Comparison of ENCODE assay signal across 27 cellular contexts in genomic region chr1:155304558-155305063, GRCh38. TPM values are rescaled to one million over a fixed set of nuclear protein-coding genes. Genes with fewer than 3 reads are reported as not detected.
A peak's percentile ranks its signal among the peaks of the same experiment; 100 is the strongest.
DNase-seq lines count a peak whose midpoint lies in the region; ATAC-seq, FAIRE-seq and TF ChIP-seq lines count a peak whose summit lies in the region.
"Had no signal": no experiment of that assay in that cellular context is flagged by ENCODE, and none has a peak within 500 bp of the region (broad histone marks: within the 10 kb centered on the region; RNA-seq: fewer than 3 reads in every experiment).

No MANE protein-coding gene starts in this region.

- H4K20me1 ChIP-seq in GM12878 (ENCODE audit: control insufficient read depth, insufficient read depth), result no peaks in the 10 kb centered on the region

- H3K27me3 ChIP-seq in GM12878 (replicated peaks in 1 of 2; ENCODE audit: control insufficient read depth in 2 of 2, insufficient read depth in 2 of 2, low read length in 1 of 2), result no peaks in the 10 kb centered on the region
- H3K27me3 ChIP-seq in liver (ENCODE audit: control insufficient read depth in 4 of 4, insufficient read depth in 4 of 4, low read length in 3 of 4), result no peaks in the 10 kb centered on the region
- no peaks in the 10 kb centered on the region for H3K27me3 ChIP-seq in transverse colon
- H3K27me3 ChIP-seq: BE2C, gastrocnemius medialis had no signal

- no peak overlapping the region for H3K9ac ChIP-seq in GM12878 (ENCODE audit: control insufficient read depth, insufficient read depth, low read length)
- peak overlapping the region; percentile 21 to 47 for H3K9ac ChIP-seq in liver (ENCODE audit: low read depth in 1 of 2, low read length in 2 of 2)
- H3K9ac ChIP-seq: KMS-11 had no signal

- POLR2A ChIA-PET in GM12878 (lab: Charles Lee), result interaction anchor here (0.6 to 4.4 kb wide), 11 partner anchors 8 to 501 kb away, joined by 3 to 41 read pairs (median 4); partner anchors contain the start of gene CLK2

- peaks cover 10% of the 10 kb centered on the region for H3K79me2 ChIP-seq in GM12878 (ENCODE audit: control insufficient read depth, insufficient read depth, low read length)

- TF ChIP-seq RAD21 in GM12878 (IDR thresholded peaks at IDR 0.05; ENCODE audit: insufficient read depth, low read depth, low read length) (no peak), liver (IDR thresholded peaks at IDR 0.05) (no peak)

- 77% methylated on average over 11 of the region's 11 CpGs for WGBS in GM12878 (ENCODE audit: insufficient coverage, insufficient replicate concordance, low lambda C conversion rate, missing lambda C conversion rate)
- 34% methylated on average over 11 of the region's 11 CpGs for WGBS in liver
- WGBS in transverse colon (ENCODE audit: low coverage in 1 of 2), 2 donors, result 31 to 54% methylated on average over 5 to 11 of the region's 11 CpGs

- H3K27ac ChIP-seq in GM12878 (ENCODE audit: control insufficient read depth, insufficient read depth) (no peak overlapping the region), liver (ENCODE audit: low read depth in 1 of 2, low read length in 2 of 2) (peak overlapping the region; percentile 87 to 93), transverse colon (peak overlapping the region in 3 of 4 donors; percentile 20 to 56 (median 30))
- H3K27ac ChIP-seq: gastrocnemius medialis, KMS-11, psoas muscle had no signal

- ATAC-seq in GM12878, result no peak
- ATAC-seq in GM21367 (IDR thresholded peaks at IDR 0.05; ENCODE audit: unreplicated experiment), result no peak
- ATAC-seq: activated T-cell treated with anti-CD3 and anti-CD28 coated beads, Interleukin-2, amount 50 U/mL, for 72 hours; esophagus mucosa; gastrocnemius medialis; naive thymus-derived CD8-positive, alpha-beta T cell; psoas muscle; stimulated activated naive CD8-positive, alpha-beta T cell treated with anti-CD3 and anti-CD28 coated beads, Interleukin-15, Interleukin-2, amounts not matched to agents 100 U/mL and 50 U/mL, for 24 hours had no signal

- no TSS peak for BruUV-seq in GM12878 (replicated peaks; lab: Mats Ljungman, UMichigan)

- no peak for TF ChIP-seq CTCF in GM12878 (IDR thresholded peaks at IDR 0.05 in 2 of 3, conservative IDR thresholded peaks at IDR 0.05 in 1 of 3; ENCODE audit: control insufficient read depth in 2 of 3, extremely low read depth in 1 of 3, insufficient read depth in 1 of 3, low read depth in 3 of 3, low read length in 3 of 3)
- no peak for TF ChIP-seq CTCF in liver (IDR thresholded peaks at IDR 0.05; ENCODE audit: low read depth, low read length, missing input control)
- TF ChIP-seq CTCF in transverse colon (IDR thresholded peaks at IDR 0.05), result no peak
- TF ChIP-seq CTCF in D721Med (IDR thresholded peaks at IDR 0.05; ENCODE audit: insufficient read depth, missing control alignments), result no peak

- H3K4me3 ChIP-seq in GM12878 (no peak overlapping the region), liver (ENCODE audit: low read depth in 1 of 3, low read length in 3 of 3) (peak overlapping the region; percentile 10 to 64 (median 55)), transverse colon (peak overlapping the region in 1 of 4 donors; percentile 7)
- H3K4me3 ChIP-seq: gastrocnemius medialis, psoas muscle, smooth muscle cell had no signal

- no peak for TF ChIP-seq POLR2A in GM12878 (IDR thresholded peaks at IDR 0.05; ENCODE audit: low read depth, low read length)
- TF ChIP-seq POLR2A in transverse colon (IDR thresholded peaks at IDR 0.05), result no peak

- H3K9me3 ChIP-seq in GM12878 (replicated peaks; ENCODE audit: control insufficient read depth, insufficient read depth, low read length) (no peaks in the 10 kb centered on the region), liver (ENCODE audit: control insufficient read depth in 4 of 4, low read length in 3 of 4) (no peaks in the 10 kb centered on the region), transverse colon (no peaks in the 10 kb centered on the region)
- H3K9me3 ChIP-seq: BE2C, gastrocnemius medialis, psoas muscle had no signal

- no peak overlapping the region for H2AFZ ChIP-seq in GM12878 (ENCODE audit: control insufficient read depth, low read depth, low read length)

- TF ChIP-seq EP300 in GM12878 (IDR thresholded peaks at IDR 0.05; ENCODE audit: borderline replicate concordance in 1 of 2, control insufficient read depth in 1 of 2, low read depth in 2 of 2, low read length in 2 of 2), result no peak
- TF ChIP-seq EP300 in transverse colon (IDR thresholded peaks at IDR 0.05; ENCODE audit: low read depth), result no peak

- CTCF ChIA-PET in GM12878 (lab: Yijun Ruan, JAX), result interaction anchor here (0.6 to 5.3 kb wide), 7 partner anchors 12 to 151 kb away, joined by 3 to 74 read pairs (median 4); partner anchors contain the start of genes HCN3 and RUSC1

- RAD21 ChIA-PET in GM12878 (lab: Charles Lee; ENCODE audit: unreplicated experiment), result interaction anchor here (1.1 to 4.8 kb wide), 5 partner anchors 18 to 80 kb away, joined by 3 to 44 read pairs (median 4); partner anchors contain the start of gene CLK2

- intact Hi-C loops in GM12878 (cut with micrococcal nuclease; ENCODE audit: unreplicated experiment) (no loop called here), transverse colon (cut with DNase I; ENCODE audit: low total_unique reads) (no loop called here)

- SMC1A ChIA-PET in GM12878 (lab: Charles Lee; ENCODE audit: uncharacterized antibody, unreplicated experiment), result interaction anchor here (0.6 to 5.8 kb wide), 4 partner anchors 14 to 63 kb away, joined by 3 to 44 read pairs (median 4); partner anchors contain the start of gene CLK2

- DNase-seq in GM19238 (ENCODE audit: insufficient read length, low spot score) (peak; percentile 60), GM12878 (ENCODE audit: low read depth, low spot score) (no peak), transverse colon (no peak), D721Med (ENCODE audit: insufficient read length, low spot score) (no peak), AG08395 (ENCODE audit: low spot score) (no peak)
- DNase-seq: activated CD4-positive, alpha-beta T cell treated with anti-CD3 and anti-CD28 coated beads for 1 hour; activated T-cell treated with anti-CD3 and anti-CD28 coated beads, Interleukin-2, amount 50 U/mL, for 72 hours; aorta; BE2C; COR-L47; gastrocnemius medialis; naive thymus-derived CD8-positive, alpha-beta T cell; NCI-H1092; NCI-H2029; NCI-H510A; psoas muscle; stimulated activated CD4-positive, alpha-beta T cell treated with anti-CD3 and anti-CD28 coated beads, Interleukin-2, amount 100 ng/mL, for 48 hours; stimulated activated naive CD8-positive, alpha-beta T cell treated with anti-CD3 and anti-CD28 coated beads, Interleukin-15, Interleukin-2, amounts not matched to agents 100 U/mL and 50 U/mL, for 24 hours; trophoblast cell had no signal

- FAIRE-seq in GM12878 (lab: Jason Lieb, UNC), result no peak
- no peak for FAIRE-seq in D721Med (lab: Jason Lieb, UNC)
- FAIRE-seq: keratinocyte had no signal

- H3K36me3 ChIP-seq in GM12878 (ENCODE audit: control insufficient read depth in 2 of 2, insufficient read depth in 2 of 2, low read length in 1 of 2) (no peaks in the 10 kb centered on the region), liver (ENCODE audit: control insufficient read depth in 4 of 4, insufficient read depth in 3 of 4, low read depth in 1 of 4, low read length in 3 of 4) (no peaks in the 10 kb centered on the region), transverse colon (no peaks in the 10 kb centered on the region)
- H3K36me3 ChIP-seq: BE2C, gastrocnemius medialis had no signal

- H3K4me2 ChIP-seq in GM12878 (ENCODE audit: control insufficient read depth, insufficient read depth), result no peak overlapping the region
- H3K4me2 ChIP-seq: KMS-11, smooth muscle cell had no signal

- in situ Hi-C loops in GM12878 (cut with MboI) (no loop called here), transverse colon (cut with MboI; ENCODE audit: low pct_ligation_motif_present in 1 of 4, low pct_unique_long_range_greater_than_20kb in 1 of 4, low sequenced_read_pairs in 3 of 4) (no loop called here)

- H3K4me1 ChIP-seq in GM12878 (ENCODE audit: control insufficient read depth, insufficient read depth, low read length) (peaks cover 3% of the 10 kb centered on the region; the same call in 1 of the 2 replicates), liver (ENCODE audit: control insufficient read depth in 4 of 4, insufficient read depth in 4 of 4, low read length in 3 of 4) (peaks cover 10 to 46% (median 25%) of the 10 kb centered on the region in 4 donors), transverse colon (peaks cover 5 to 27% (median 12%) of the 10 kb centered on the region in 4 donors)

RNA-seq across cellular contexts. Expression of gene PKLR, which starts 3.4 kb away (rescaled TPM):
- not detected in 2 replicates for total RNA-seq in GM12878 (2013; cell fraction: nucleolus; rRNA removed)
- total RNA-seq in GM12878 (2014; rRNA removed) (not detected in 2 replicates), GM12878 (2014; rRNA removed; fragmentation: Illumina TruSeq; extraction: Trizol) (not detected in 2 replicates), GM12878 (2021) (0.08 and 0.13 TPM in 2 replicates), liver (10 to 100 TPM; 39.2 to 56.1 TPM), transverse colon (1 to 10 TPM in 1 of 4 donors, under 1 TPM in 2, not detected in 1; 0.40 to 5.6 (median 0.64) TPM)
- polyA plus RNA-seq in GM12878 (2011; ENCODE audit: low read depth), result not detected
- polyA plus RNA-seq in GM12878 (2011; rRNA removed) (not detected in 2 replicates), GM12878 (2014; fragmentation: Illumina TruSeq; extraction: Trizol) (0.04 and 0.08 TPM in 2 replicates), GM12878 (2014; fragmentation: Nextera tagmentation; extraction: Ambion mirVana) (under 1 TPM in 1 of 2 experiments, not detected in 1; 0.15 TPM), GM12878 (2014; rRNA removed) (not detected in 2 replicates), GM12878 (2016; fragmentation: Nextera tagmentation; extraction: Ambion mirVana) (not detected), liver (10 to 100 TPM; 10.4 to 41.9 TPM)
- 0.02 TPM in 1 of 2 replicates, not detected in the other for polyA plus RNA-seq in GM12878 (2011; cell fraction: cytosol; rRNA removed)
- 0.04 and 0.13 TPM in 2 replicates for polyA plus RNA-seq in GM12878 (2011; cell fraction: nucleus; rRNA removed)
- 0.03 TPM in 1 of 2 replicates, not detected in the other for polyA plus RNA-seq in GM12878 (2012)
- not detected in 2 replicates for polyA minus RNA-seq in GM12878 (2011; rRNA and poly(A)+ RNA removed)
- not detected in 2 replicates for polyA minus RNA-seq in GM12878 (2011; cell fraction: cytosol; rRNA and poly(A)+ RNA removed)
- polyA minus RNA-seq in GM12878 (2011; cell fraction: nucleus; rRNA and poly(A)+ RNA removed), result not detected in 2 replicates
- total RNA-seq: activated CD8-positive, alpha-beta memory T cell treated with anti-CD3 and anti-CD28 coated beads for 36 hours; activated T-cell treated with anti-CD3 and anti-CD28 coated beads, Interleukin-2, amount 50 U/mL, for 72 hours; aorta; gastrocnemius medialis; H4; naive thymus-derived CD8-positive, alpha-beta T cell; psoas muscle; smooth muscle cell had no signal
- polyA plus RNA-seq: naive thymus-derived CD8-positive, alpha-beta T cell; smooth muscle cell had no signal

RNA-seq across cellular contexts. Expression of gene FDPS, which starts 4.1 kb away (rescaled TPM):
- total RNA-seq in GM12878 (2013; cell fraction: nucleolus; rRNA removed), result 189 TPM in 2 replicates
- total RNA-seq in GM12878 (2014; rRNA removed) (432 and 495 TPM in 2 replicates), GM12878 (2014; rRNA removed; fragmentation: Illumina TruSeq; extraction: Trizol) (446 and 482 TPM in 2 replicates), GM12878 (2021) (507 and 547 TPM in 2 replicates), liver (100 to 1,000 TPM; 288 to 370 TPM), transverse colon (100 to 1,000 TPM in 2 of 4 donors, 10 to 100 TPM in 2; 73.7 to 158 (median 104) TPM)
- 263 TPM for polyA plus RNA-seq in GM12878 (2011; ENCODE audit: low read depth)
- polyA plus RNA-seq in GM12878 (2011; rRNA removed) (608 and 753 TPM in 2 replicates), GM12878 (2014; fragmentation: Illumina TruSeq; extraction: Trizol) (467 and 549 TPM in 2 replicates), GM12878 (2014; fragmentation: Nextera tagmentation; extraction: Ambion mirVana) (1,000 to 10,000 TPM; 1,058 to 1,156 TPM), GM12878 (2014; rRNA removed) (532 and 553 TPM in 2 replicates), GM12878 (2016; fragmentation: Nextera tagmentation; extraction: Ambion mirVana) (100 to 1,000 TPM; 405 to 437 TPM), liver (100 to 1,000 TPM; 176 to 211 TPM)
- 639 and 664 TPM in 2 replicates for polyA plus RNA-seq in GM12878 (2011; cell fraction: cytosol; rRNA removed)
- polyA plus RNA-seq in GM12878 (2011; cell fraction: nucleus; rRNA removed), result 648 and 692 TPM in 2 replicates
- 409 and 448 TPM in 2 replicates for polyA plus RNA-seq in GM12878 (2012)
- 290 and 378 TPM in 2 replicates for polyA minus RNA-seq in GM12878 (2011; rRNA and poly(A)+ RNA removed)
- polyA minus RNA-seq in GM12878 (2011; cell fraction: cytosol; rRNA and poly(A)+ RNA removed), result 141 and 143 TPM in 2 replicates
- 112 and 142 TPM in 2 replicates for polyA minus RNA-seq in GM12878 (2011; cell fraction: nucleus; rRNA and poly(A)+ RNA removed)

RNA-seq across cellular contexts. Expression of gene RUSC1, which starts 16.1 kb away (rescaled TPM):
- total RNA-seq in GM12878 (2013; cell fraction: nucleolus; rRNA removed), result 7.6 and 10.6 TPM in 2 replicates
- 10.6 and 11.1 TPM in 2 replicates for total RNA-seq in GM12878 (2014; rRNA removed)
- 4.7 and 5.1 TPM in 2 replicates for total RNA-seq in GM12878 (2014; rRNA removed; fragmentation: Illumina TruSeq; extraction: Trizol)
- 17.7 and 19.9 TPM in 2 replicates for total RNA-seq in GM12878 (2021)
- polyA plus RNA-seq in GM12878 (2011; ENCODE audit: low read depth), result 7.7 TPM
- polyA plus RNA-seq in GM12878 (2011; rRNA removed), result 9.2 and 13.9 TPM in 2 replicates
- 16.9 and 27.2 TPM in 2 replicates for polyA plus RNA-seq in GM12878 (2011; cell fraction: cytosol; rRNA removed)
- polyA plus RNA-seq in GM12878 (2011; cell fraction: nucleus; rRNA removed), result 52.8 and 62.4 TPM in 2 replicates
- polyA plus RNA-seq in GM12878 (2012), result 9.1 and 11.1 TPM in 2 replicates
- 7.6 and 10.0 TPM in 2 replicates for polyA plus RNA-seq in GM12878 (2014; fragmentation: Illumina TruSeq; extraction: Trizol)
- 1 to 10 TPM; 1.1 to 5.4 TPM for polyA plus RNA-seq in GM12878 (2014; fragmentation: Nextera tagmentation; extraction: Ambion mirVana)
- polyA plus RNA-seq in GM12878 (2014; rRNA removed), result 23.0 and 23.7 TPM in 2 replicates
- 10 to 100 TPM; 13.6 to 18.5 TPM for polyA plus RNA-seq in GM12878 (2016; fragmentation: Nextera tagmentation; extraction: Ambion mirVana)
- 6.7 and 11.6 TPM in 2 replicates for polyA minus RNA-seq in GM12878 (2011; rRNA and poly(A)+ RNA removed)
- polyA minus RNA-seq in GM12878 (2011; cell fraction: cytosol; rRNA and poly(A)+ RNA removed), result 5.8 and 6.3 TPM in 2 replicates
- polyA minus RNA-seq in GM12878 (2011; cell fraction: nucleus; rRNA and poly(A)+ RNA removed), result 10.4 and 19.3 TPM in 2 replicates
- 1 to 10 TPM; 3.9 to 6.7 TPM for total RNA-seq in liver
- polyA plus RNA-seq in liver, result 1 to 10 TPM; 4.9 to 6.6 TPM
- 100 to 1,000 TPM in 1 of 4 donors, 10 to 100 TPM in 3; 43.4 to 121 (median 65.5) TPM for total RNA-seq in transverse colon

RNA-seq across cellular contexts. Expression of gene HCN3, which starts 27.3 kb away (rescaled TPM):
- total RNA-seq in GM12878 (2013; cell fraction: nucleolus; rRNA removed), result 2.0 and 3.4 TPM in 2 replicates
- total RNA-seq in GM12878 (2014; rRNA removed) (1.6 and 2.5 TPM in 2 replicates), GM12878 (2014; rRNA removed; fragmentation: Illumina TruSeq; extraction: Trizol) (1.2 and 1.7 TPM in 2 replicates), GM12878 (2021) (2.5 and 2.8 TPM in 2 replicates), liver (1 to 10 TPM in 1 of 2 donors, under 1 TPM in 1; 0.84 to 1.5 TPM), transverse colon (10 to 100 TPM; 13.0 to 34.0 (median 22.2) TPM)
- polyA plus RNA-seq in GM12878 (2011; ENCODE audit: low read depth), result 1.1 TPM
- polyA plus RNA-seq in GM12878 (2011; rRNA removed) (1.6 and 2.5 TPM in 2 replicates), GM12878 (2014; fragmentation: Illumina TruSeq; extraction: Trizol) (1.9 and 3.1 TPM in 2 replicates), GM12878 (2014; fragmentation: Nextera tagmentation; extraction: Ambion mirVana) (under 1 TPM; 0.08 to 0.31 TPM), GM12878 (2014; rRNA removed) (3.7 and 4.1 TPM in 2 replicates), GM12878 (2016; fragmentation: Nextera tagmentation; extraction: Ambion mirVana) (1 to 10 TPM; 1.7 to 1.8 TPM), liver (1 to 10 TPM in 1 of 2 donors, under 1 TPM in 1; 0.33 to 1.0 TPM)
- polyA plus RNA-seq in GM12878 (2011; cell fraction: cytosol; rRNA removed), result 2.6 and 3.6 TPM in 2 replicates
- 26.8 and 30.1 TPM in 2 replicates for polyA plus RNA-seq in GM12878 (2011; cell fraction: nucleus; rRNA removed)
- polyA plus RNA-seq in GM12878 (2012), result 1.8 and 1.9 TPM in 2 replicates
- polyA minus RNA-seq in GM12878 (2011; rRNA and poly(A)+ RNA removed), result 1.4 and 1.6 TPM in 2 replicates
- 1.7 and 3.6 TPM in 2 replicates for polyA minus RNA-seq in GM12878 (2011; cell fraction: cytosol; rRNA and poly(A)+ RNA removed)
- polyA minus RNA-seq in GM12878 (2011; cell fraction: nucleus; rRNA and poly(A)+ RNA removed), result 2.3 and 5.5 TPM in 2 replicates

RNA-seq across cellular contexts. Expression of gene CLK2, which starts 31.3 kb away (rescaled TPM):
- 90.4 and 96.0 TPM in 2 replicates for total RNA-seq in GM12878 (2013; cell fraction: nucleolus; rRNA removed)
- total RNA-seq in GM12878 (2014; rRNA removed), result 42.3 and 45.9 TPM in 2 replicates
- 27.2 and 29.3 TPM in 2 replicates for total RNA-seq in GM12878 (2014; rRNA removed; fragmentation: Illumina TruSeq; extraction: Trizol)
- total RNA-seq in GM12878 (2021), result 62.3 and 63.1 TPM in 2 replicates
- 25.1 TPM for polyA plus RNA-seq in GM12878 (2011; ENCODE audit: low read depth)
- 50.2 and 76.9 TPM in 2 replicates for polyA plus RNA-seq in GM12878 (2011; rRNA removed)
- polyA plus RNA-seq in GM12878 (2011; cell fraction: cytosol; rRNA removed), result 55.4 and 60.6 TPM in 2 replicates
- polyA plus RNA-seq in GM12878 (2011; cell fraction: nucleus; rRNA removed), result 687 and 698 TPM in 2 replicates
- polyA plus RNA-seq in GM12878 (2012), result 38.5 and 52.1 TPM in 2 replicates
- 54.9 and 55.6 TPM in 2 replicates for polyA plus RNA-seq in GM12878 (2014; fragmentation: Illumina TruSeq; extraction: Trizol)
- 10 to 100 TPM; 11.1 to 17.8 TPM for polyA plus RNA-seq in GM12878 (2014; fragmentation: Nextera tagmentation; extraction: Ambion mirVana)
- 81.9 and 83.7 TPM in 2 replicates for polyA plus RNA-seq in GM12878 (2014; rRNA removed)
- polyA plus RNA-seq in GM12878 (2016; fragmentation: Nextera tagmentation; extraction: Ambion mirVana), result 10 to 100 TPM; 23.4 to 27.5 TPM
- 64.9 and 65.5 TPM in 2 replicates for polyA minus RNA-seq in GM12878 (2011; rRNA and poly(A)+ RNA removed)
- 14.3 and 18.9 TPM in 2 replicates for polyA minus RNA-seq in GM12878 (2011; cell fraction: cytosol; rRNA and poly(A)+ RNA removed)
- 76.3 and 124 TPM in 2 replicates for polyA minus RNA-seq in GM12878 (2011; cell fraction: nucleus; rRNA and poly(A)+ RNA removed)
- total RNA-seq in liver, result 10 to 100 TPM; 16.5 to 28.2 TPM
- 10 to 100 TPM in 1 of 2 donors, 1 to 10 TPM in 1; 8.3 to 13.2 TPM for polyA plus RNA-seq in liver
- total RNA-seq in transverse colon, result 10 to 100 TPM; 31.9 to 92.9 (median 51.5) TPM

Comparison
In these comparisons a context has a peak if more than half of its experiments do, and no peak if none do; other contexts are left out.
1. RNA of gene PKLR, which starts 3.4 kb away (total RNA-seq): 39.2 to 56.1 TPM in liver; 0.40 to 5.6 TPM in transverse colon and 0.08 to 0.13 TPM in GM12878; every median in the first group is over 4 times any median in the second.